8 cellular contexts compared by ENCODE assay signal in the genomic region with DNA sequence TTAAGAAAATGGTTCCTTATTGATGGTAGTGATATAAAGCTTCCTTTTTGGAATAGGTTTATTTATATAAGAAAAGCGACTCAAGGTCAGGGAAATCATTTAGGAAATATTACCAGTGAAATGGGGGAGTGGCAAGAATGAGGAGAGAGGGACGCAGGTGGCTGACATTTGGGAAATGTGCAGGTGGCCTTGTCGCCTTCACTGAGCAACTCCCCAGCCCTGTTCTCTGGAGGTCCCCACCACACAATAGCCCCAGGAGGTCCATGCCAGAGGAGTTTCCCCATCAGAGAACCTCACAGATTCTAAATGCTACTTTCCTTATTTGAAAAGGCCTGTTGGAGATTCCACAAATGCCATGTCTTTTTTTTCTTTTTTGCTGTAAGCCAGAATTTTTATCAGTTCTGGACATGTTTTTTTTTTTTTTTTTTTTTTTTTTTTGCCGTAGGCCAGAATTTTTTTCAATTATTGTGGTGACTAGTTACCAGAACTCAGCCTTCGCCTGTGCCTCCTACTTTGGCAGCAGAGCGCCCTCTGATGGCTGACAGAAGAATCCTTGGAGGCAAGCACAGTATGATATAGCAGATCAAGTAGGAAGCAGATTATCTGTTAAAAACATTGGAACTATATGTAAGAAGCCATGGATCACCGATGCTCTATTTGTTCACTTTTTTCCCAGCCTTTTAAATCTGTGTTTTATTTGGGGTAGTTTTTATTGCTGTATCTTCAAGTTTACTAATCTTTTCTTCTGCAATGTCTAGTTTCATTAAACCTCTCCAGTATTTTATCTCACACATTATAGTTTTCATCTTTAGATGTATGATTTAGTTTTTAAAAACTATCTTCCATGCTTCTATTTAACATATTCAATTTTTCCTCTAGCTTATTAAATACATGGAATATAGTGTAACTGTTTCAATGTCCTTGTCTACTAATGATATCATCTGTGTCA. TPM values are rescaled to one million over a fixed set of nuclear protein-coding genes. Genes with fewer than 3 reads are reported as not detected.
A peak's percentile ranks its signal among the peaks of the same experiment; 100 is the strongest.
DNase-seq lines count a peak whose midpoint lies in the region; ATAC-seq, FAIRE-seq and TF ChIP-seq lines count a peak whose summit lies in the region.

No MANE protein-coding gene starts in this region.

- H3K36me3 ChIP-seq in right lobe of liver: no peaks in the 10 kb centered on the region

- H3K9me3 ChIP-seq in right lobe of liver: no peaks in the 10 kb centered on the region

- WGBS in right lobe of liver (ENCODE audit: insufficient coverage, low coverage, low lambda C conversion rate, missing lambda C conversion rate): 41% methylated on average over 7 of the region's 7 CpGs

- intact Hi-C loops in right lobe of liver (cut with DNase I): no loop called here

- no peak overlapping the region for H3K27ac ChIP-seq in right lobe of liver

- H3K27me3 ChIP-seq in right lobe of liver: no peaks in the 10 kb centered on the region

- DNase-seq in Daoy (ENCODE audit: low read depth): peak; percentile 69
- peak; percentile 40 for DNase-seq in NCI-H226
- DNase-seq in activated CD4-positive, alpha-beta T cell treated with anti-CD3 and anti-CD28 coated beads for 1 hour: peak; percentile 26
- peak in 1 of 3 donors; percentile 35 for DNase-seq in right lobe of liver
- DNase-seq in stimulated activated CD8-positive, alpha-beta memory T cell treated with anti-CD3 and anti-CD28 coated beads, Interleukin-4, amount 100 ng/mL, for 24 hours (ENCODE audit: low read depth): peak; percentile 38

- ATAC-seq in HG02759 (IDR thresholded peaks at IDR 0.05; ENCODE audit: unreplicated experiment) (peak; percentile 72), right lobe of liver (peak; percentile 48 to 71 (median 62)), GM19397 (IDR thresholded peaks at IDR 0.05; ENCODE audit: unreplicated experiment) (no peak)

- FAIRE-seq in colon (lab: Jason Lieb, UNC): peak; percentile 5

- peaks cover 0 to 14% (median 0%) of the 10 kb centered on the region in 4 donors for H3K4me1 ChIP-seq in right lobe of liver

- H3K4me3 ChIP-seq in right lobe of liver: no peak overlapping the region

- TF ChIP-seq CTCF in right lobe of liver (IDR thresholded peaks at IDR 0.05): peak; percentile 30 to 69 (median 47)

- no peak for TF ChIP-seq POLR2A in right lobe of liver (IDR thresholded peaks at IDR 0.05)

RNA-seq across cellular contexts. Expression of a gene that starts 18.6 kb away (rescaled TPM):
- total RNA-seq in Daoy (2014; rRNA removed; shearing (Covaris generic)): not detected in 2 replicates
- not detected for total RNA-seq in right lobe of liver

RNA-seq across cellular contexts. Expression of a gene that starts 36.0 kb away (rescaled TPM):
- total RNA-seq in Daoy (2014; rRNA removed; shearing (Covaris generic)): not detected in 2 replicates
- total RNA-seq in right lobe of liver: not detected
